In the genomic region with DNA sequence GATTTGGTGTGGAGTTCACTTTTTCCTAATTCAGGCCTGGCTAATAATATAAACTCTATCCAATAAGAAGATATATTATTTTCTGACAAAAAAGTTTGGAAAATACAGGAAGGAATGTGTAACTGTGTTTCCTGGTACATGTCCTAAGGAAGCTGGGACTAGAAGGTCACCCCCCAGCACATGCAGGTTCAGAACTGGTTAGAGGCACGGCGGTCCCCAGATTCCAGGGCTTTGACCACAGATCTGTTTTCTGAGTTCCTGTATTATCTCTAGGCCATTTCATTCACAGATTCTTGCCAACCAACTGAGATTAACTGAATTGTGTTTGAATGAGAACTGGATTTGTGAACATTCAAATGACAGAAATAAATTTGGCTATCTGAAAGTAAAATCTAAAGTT, we compare ENCODE assay signal across 19 cellular contexts.
"Had no signal": no experiment of that assay in that cellular context is flagged by ENCODE, and none has a peak within 500 bp of the region (broad histone marks: within the 10 kb centered on the region; RNA-seq: fewer than 3 reads in every experiment).

No MANE protein-coding gene starts in this region.

- FAIRE-seq: urothelium cell line had no signal

- H3K36me3 ChIP-seq: colonic mucosa, thyroid gland had no signal

- H3K27me3 ChIP-seq: colonic mucosa, foreskin keratinocyte, hepatocyte, thyroid gland had no signal

- H3K4me3 Mint-ChIP-seq: effector memory CD8-positive, alpha-beta T cell; naive thymus-derived CD8-positive, alpha-beta T cell; neural crest cell; stimulated activated naive B cell treated with anti-CD40 and anti-IgM and Interleukin-4, amounts not matched to agents 10 μg/mL and 1 μg/mL and 100 μg/mL, for 72 hours; stimulated activated naive CD8-positive, alpha-beta T cell treated with anti-CD3 and anti-CD28 coated beads, Interleukin-15, amount 100 ng/mL, for 72 hours; type B pancreatic cell had no signal

- H3K4me3 ChIP-seq: colonic mucosa, hepatocyte, lung, skin epidermis, thyroid gland had no signal

- ATAC-seq: effector memory CD8-positive, alpha-beta T cell; foreskin keratinocyte; left colon; left ventricle myocardium superior; naive thymus-derived CD8-positive, alpha-beta T cell; sciatic nerve; stimulated activated naive B cell treated with anti-CD40 and anti-IgM and Interleukin-4, amounts not matched to agents 10 μg/mL and 1 μg/mL and 100 μg/mL, for 72 hours; stimulated activated naive CD8-positive, alpha-beta T cell treated with anti-CD3 and anti-CD28 coated beads, Interleukin-15, amount 100 ng/mL, for 72 hours had no signal

- H3K27ac ChIP-seq: colonic mucosa, foreskin keratinocyte, skin epidermis, thyroid gland had no signal

- DNase-seq: colonic mucosa; effector memory CD8-positive, alpha-beta T cell; foreskin keratinocyte; left colon; left ventricle myocardium superior; naive thymus-derived CD8-positive, alpha-beta T cell; posterior cingulate gyrus; stimulated activated CD4-positive, alpha-beta T cell treated with anti-CD3 and anti-CD28 coated beads, Interleukin-2, amount 100 ng/mL, for 24 hours; stimulated activated CD4-positive, alpha-beta T cell treated with anti-CD3 and anti-CD28 coated beads, Interleukin-4, amount 100 ng/mL, for 4 hours; stimulated activated naive B cell treated with anti-CD40 and anti-IgM and Interleukin-4, amounts not matched to agents 10 μg/mL and 1 μg/mL and 100 μg/mL, for 72 hours; stimulated activated naive CD8-positive, alpha-beta T cell treated with anti-CD3 and anti-CD28 coated beads, Interleukin-15, amount 100 ng/mL, for 72 hours; thyroid gland had no signal

- H3K9me3 ChIP-seq: colonic mucosa, thyroid gland had no signal

- H3K9me3 Mint-ChIP-seq: effector memory CD8-positive, alpha-beta T cell; naive thymus-derived CD8-positive, alpha-beta T cell; stimulated activated naive B cell treated with anti-CD40 and anti-IgM and Interleukin-4, amounts not matched to agents 10 μg/mL and 1 μg/mL and 100 μg/mL, for 72 hours; stimulated activated naive CD8-positive, alpha-beta T cell treated with anti-CD3 and anti-CD28 coated beads, Interleukin-15, amount 100 ng/mL, for 72 hours had no signal

- H3K27me3 Mint-ChIP-seq: effector memory CD8-positive, alpha-beta T cell; naive thymus-derived CD8-positive, alpha-beta T cell; stimulated activated naive B cell treated with anti-CD40 and anti-IgM and Interleukin-4, amounts not matched to agents 10 μg/mL and 1 μg/mL and 100 μg/mL, for 72 hours; stimulated activated naive CD8-positive, alpha-beta T cell treated with anti-CD3 and anti-CD28 coated beads, Interleukin-15, amount 100 ng/mL, for 72 hours; type B pancreatic cell had no signal

- H3K4me2 ChIP-seq: hepatocyte had no signal

- H2AFZ ChIP-seq: hepatocyte had no signal

- H3K4me1 ChIP-seq: colonic mucosa had no signal

- H3K27ac Mint-ChIP-seq: stimulated activated naive B cell treated with anti-CD40 and anti-IgM and Interleukin-4, amounts not matched to agents 10 μg/mL and 1 μg/mL and 100 μg/mL, for 72 hours; stimulated activated naive CD8-positive, alpha-beta T cell treated with anti-CD3 and anti-CD28 coated beads, Interleukin-15, amount 100 ng/mL, for 72 hours; type B pancreatic cell had no signal
